14 cellular contexts compared by ENCODE assay signal in genomic region chr17:10069301-10069700, GRCh38.
A peak's percentile ranks its signal among the peaks of the same experiment; 100 is the strongest.
DNase-seq lines count a peak whose midpoint lies in the region; ATAC-seq and TF ChIP-seq lines count a peak whose summit lies in the region.
"Had no signal": no experiment of that assay in that cellular context is flagged by ENCODE, and none has a peak within 500 bp of the region (broad histone marks: within the 10 kb centered on the region; RNA-seq: fewer than 3 reads in every experiment).

No MANE protein-coding gene starts in this region.

- WGBS in endodermal cell (ENCODE audit: insufficient coverage in 1 of 2, insufficient read length in 1 of 2), 2 experiments: 84 to 91% methylated on average over 2 to 5 of the region's 5 CpGs
- 34 to 47% (median 47%) methylated on average over 5 of the region's 5 CpGs for WGBS in psoas muscle, 3 donors

- intact Hi-C loops in left cardiac atrium (cut with DNase I): loop anchor here in 1 of 2 donors (10.0 kb wide), 1 partner anchor 46 kb away; no protein-coding TSS in a partner anchor
- intact Hi-C loops in psoas muscle (cut with DNase I): no loop called here
- intact Hi-C loops in upper lobe of right lung (cut with DNase I): no loop called here

- H3K36me3 Mint-ChIP-seq in endodermal cell (ENCODE audit: low read depth): no peaks in the 10 kb centered on the region
- peaks cover 4 to 11% of the 10 kb centered on the region in 2 donors for H3K36me3 Mint-ChIP-seq in stimulated activated naive B cell treated with anti-CD40 and anti-IgM and Interleukin-4, amounts not matched to agents 10 μg/mL and 1 μg/mL and 100 μg/mL, for 72 hours

- peaks cover 2% of the 10 kb centered on the region for H3K4me1 Mint-ChIP-seq in endodermal cell
- peaks cover 15 to 37% of the 10 kb centered on the region in 2 donors for H3K4me1 Mint-ChIP-seq in stimulated activated naive B cell treated with anti-CD40 and anti-IgM and Interleukin-4, amounts not matched to agents 10 μg/mL and 1 μg/mL and 100 μg/mL, for 72 hours
- H3K4me1 Mint-ChIP-seq: activated T-helper 17 cell treated with anti-CD3 and anti-CD28 coated beads, Interleukin-2, amount 50 U/mL, for 72 hours had no signal

- ATAC-seq in left cardiac atrium: peak; percentile 47 to 81
- peak in 3 of 4 donors; percentile 21 to 32 (median 28) for ATAC-seq in psoas muscle
- ATAC-seq in upper lobe of right lung: peak; percentile 67
- no peak for ATAC-seq in stimulated activated naive B cell treated with anti-CD40 and anti-IgM and Interleukin-4, amounts not matched to agents 10 μg/mL and 1 μg/mL and 100 μg/mL, for 72 hours (replicated peaks)
- ATAC-seq: activated T-helper 17 cell treated with anti-CD3 and anti-CD28 coated beads, Interleukin-2, amount 50 U/mL, for 72 hours; GM23338 had no signal

- H3K4me3 Mint-ChIP-seq in endodermal cell: no peak overlapping the region
- H3K4me3 Mint-ChIP-seq in stimulated activated naive B cell treated with anti-CD40 and anti-IgM and Interleukin-4, amounts not matched to agents 10 μg/mL and 1 μg/mL and 100 μg/mL, for 72 hours: no peak overlapping the region
- H3K4me3 Mint-ChIP-seq: activated T-helper 17 cell treated with anti-CD3 and anti-CD28 coated beads, Interleukin-2, amount 50 U/mL, for 72 hours; dendritic cell treated with granulocyte-macrophage colony-stimulating factor and Interleukin-4, amounts not matched to agents 40 ng/mL and 50 ng/mL, for 4 days; GM23338 had no signal

- no peak overlapping the region for H3K9ac ChIP-seq in endodermal cell (ENCODE audit: extremely low read depth, low read length, poor library complexity, severe bottlenecking)

- no peak for TF ChIP-seq CTCF in endodermal cell (conservative IDR thresholded peaks at IDR 0.05)
- TF ChIP-seq CTCF in psoas muscle (IDR thresholded peaks at IDR 0.05): no peak
- no peak for TF ChIP-seq CTCF in upper lobe of right lung (IDR thresholded peaks at IDR 0.05)

- H3K27me3 ChIP-seq in endodermal cell (ENCODE audit: control insufficient read depth, insufficient read depth, low read length, poor library complexity, severe bottlenecking) (no peaks in the 10 kb centered on the region), psoas muscle (ENCODE audit: insufficient read depth in 3 of 3, low read length in 2 of 3) (no peaks in the 10 kb centered on the region), upper lobe of right lung (no peaks in the 10 kb centered on the region)

- DNase-seq in endodermal cell: no peak
- peak; percentile 50 for DNase-seq in left cardiac atrium
- DNase-seq in psoas muscle: peak; percentile 51 to 74
- no peak for DNase-seq in upper lobe of right lung
- DNase-seq in activated CD4-positive, alpha-beta T cell treated with anti-CD3 and anti-CD28 coated beads, Interleukin-2, amount 50 U/mL, for 1 hour: no peak
- DNase-seq in stimulated activated naive B cell treated with anti-CD40 and anti-IgM and Interleukin-4, amounts not matched to agents 10 μg/mL and 1 μg/mL and 100 μg/mL, for 72 hours: no peak
- DNase-seq in RKO (ENCODE audit: low spot score): no peak
- DNase-seq: Caco-2; NCI-H1694 treated with DMSO at 0.1 percent for 48 hours; NCI-H2227 treated with DMSO at 0.1 percent for 48 hours; stimulated activated CD4-positive, alpha-beta T cell treated with anti-CD3 and anti-CD28 coated beads, Interleukin-2, amount 100 ng/mL, for 48 hours had no signal

- peaks cover 16% of the 10 kb centered on the region for H3K9me3 ChIP-seq in endodermal cell (ENCODE audit: control insufficient read depth, low read length)
- H3K9me3 ChIP-seq in psoas muscle: peaks cover 10% of the 10 kb centered on the region
- no peaks in the 10 kb centered on the region for H3K9me3 ChIP-seq in upper lobe of right lung
- H3K9me3 ChIP-seq: Caco-2 had no signal

- H3K27ac ChIP-seq in endodermal cell (ENCODE audit: low read depth, low read length) (no peak overlapping the region), psoas muscle (no peak overlapping the region), upper lobe of right lung (peak overlapping the region; percentile 42)

- peak overlapping the region; percentile 9 for H3K27ac Mint-ChIP-seq in endodermal cell
- no peak overlapping the region for H3K27ac Mint-ChIP-seq in stimulated activated naive B cell treated with anti-CD40 and anti-IgM and Interleukin-4, amounts not matched to agents 10 μg/mL and 1 μg/mL and 100 μg/mL, for 72 hours
- H3K27ac Mint-ChIP-seq: activated T-helper 17 cell treated with anti-CD3 and anti-CD28 coated beads, Interleukin-2, amount 50 U/mL, for 72 hours; GM23338 had no signal

- no peak overlapping the region for H3K4me3 ChIP-seq in endodermal cell (ENCODE audit: low read length)
- H3K4me3 ChIP-seq in psoas muscle: no peak overlapping the region
- H3K4me3 ChIP-seq in upper lobe of right lung: no peak overlapping the region
- H3K4me3 ChIP-seq: GM23338 had no signal

- H3K4me1 ChIP-seq in endodermal cell (ENCODE audit: control insufficient read depth, insufficient read depth, low read length): no peaks in the 10 kb centered on the region
- no peaks in the 10 kb centered on the region for H3K4me1 ChIP-seq in psoas muscle
- peaks cover 11% of the 10 kb centered on the region for H3K4me1 ChIP-seq in upper lobe of right lung
- H3K4me1 ChIP-seq: Caco-2 had no signal

- no peaks in the 10 kb centered on the region for H3K27me3 Mint-ChIP-seq in endodermal cell (ENCODE audit: insufficient read depth)
- no peaks in the 10 kb centered on the region for H3K27me3 Mint-ChIP-seq in stimulated activated naive B cell treated with anti-CD40 and anti-IgM and Interleukin-4, amounts not matched to agents 10 μg/mL and 1 μg/mL and 100 μg/mL, for 72 hours

- H3K9me3 Mint-ChIP-seq in endodermal cell: peaks cover 13% of the 10 kb centered on the region
- peaks cover 5 to 9% of the 10 kb centered on the region in 2 donors for H3K9me3 Mint-ChIP-seq in stimulated activated naive B cell treated with anti-CD40 and anti-IgM and Interleukin-4, amounts not matched to agents 10 μg/mL and 1 μg/mL and 100 μg/mL, for 72 hours

- no peaks in the 10 kb centered on the region for H3K36me3 ChIP-seq in endodermal cell (ENCODE audit: control insufficient read depth, insufficient read depth, low read length)
- no peaks in the 10 kb centered on the region for H3K36me3 ChIP-seq in psoas muscle (ENCODE audit: insufficient read depth in 1 of 2, low read depth in 1 of 2)
- H3K36me3 ChIP-seq in upper lobe of right lung: no peaks in the 10 kb centered on the region

Comparison
In these comparisons a context has a peak if more than half of its experiments do, and no peak if none do; other contexts are left out.
1. DNase-seq: peak in left cardiac atrium (single experiment) and psoas muscle (2 of 2); none in endodermal cell (single experiment), upper lobe of right lung (single experiment), activated CD4-positive, alpha-beta T cell treated with anti-CD3 and anti-CD28 coated beads, Interleukin-2, amount 50 U/mL, for 1 hour (single experiment), stimulated activated naive B cell treated with anti-CD40 and anti-IgM and Interleukin-4, amounts not matched to agents 10 μg/mL and 1 μg/mL and 100 μg/mL, for 72 hours (single experiment) and RKO (single experiment).
2. ATAC-seq: peak in left cardiac atrium (2 of 2), psoas muscle (3 of 4) and upper lobe of right lung (single experiment); none in stimulated activated naive B cell treated with anti-CD40 and anti-IgM and Interleukin-4, amounts not matched to agents 10 μg/mL and 1 μg/mL and 100 μg/mL, for 72 hours (0 of 2).